Comparison of ENCODE assay signal across 1 cellular context in genomic region chr2:223939438-223939837, GRCh38.
A peak's percentile ranks its signal among the peaks of the same experiment; 100 is the strongest.
TF ChIP-seq lines count a peak whose summit lies in the region.

No MANE protein-coding gene starts in this region.

TF ChIP-seq in HepG2, 621 proteins besides CTCF, POLR2A, EP300 and RAD21:
- peak; percentile 4; the same call in 1 of the 2 replicates for TF ChIP-seq ZSCAN5A (CRISPR knock-in tag; IDR thresholded peaks at IDR 0.05; ENCODE audit: borderline replicate concordance)
- TF ChIP-seq ZNF644 (CRISPR knock-in tag; IDR thresholded peaks at IDR 0.05; ENCODE audit: low read depth): peak; percentile 51; the same call in 1 of the 2 replicates
